In the genomic region with DNA sequence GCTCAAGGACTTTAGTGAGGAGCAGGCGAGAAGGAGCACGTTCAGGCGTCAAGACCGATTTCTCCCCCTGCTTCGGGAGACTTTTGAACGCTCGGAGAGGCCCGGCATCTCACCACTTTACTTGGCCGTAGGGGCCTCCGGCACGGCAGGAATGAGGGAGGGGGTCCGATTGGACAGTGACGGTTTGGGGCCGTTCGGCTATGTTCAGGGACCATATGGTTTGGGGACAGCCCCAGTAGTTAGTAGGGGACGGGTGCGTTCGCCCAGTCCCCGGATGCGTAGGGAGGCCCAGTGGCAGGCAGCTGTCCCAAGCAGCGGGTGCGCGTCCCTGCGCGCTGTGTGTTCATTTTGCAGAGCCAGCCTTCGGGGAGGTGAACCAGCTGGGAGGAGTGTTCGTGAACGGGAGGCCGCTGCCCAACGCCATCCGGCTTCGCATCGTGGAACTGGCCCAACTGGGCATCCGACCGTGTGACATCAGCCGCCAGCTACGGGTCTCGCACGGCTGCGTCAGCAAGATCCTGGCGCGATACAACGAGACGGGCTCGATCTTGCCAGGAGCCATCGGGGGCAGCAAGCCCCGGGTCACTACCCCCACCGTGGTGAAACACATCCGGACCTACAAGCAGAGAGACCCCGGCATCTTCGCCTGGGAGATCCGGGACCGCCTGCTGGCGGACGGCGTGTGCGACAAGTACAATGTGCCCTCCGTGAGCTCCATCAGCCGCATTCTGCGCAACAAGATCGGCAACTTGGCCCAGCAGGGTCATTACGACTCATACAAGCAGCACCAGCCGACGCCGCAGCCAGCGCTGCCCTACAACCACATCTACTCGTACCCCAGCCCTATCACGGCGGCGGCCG, we compare ENCODE assay signal across 8 cellular contexts. TPM values are rescaled to one million over a fixed set of nuclear protein-coding genes. Genes with fewer than 3 reads are reported as not detected.
DNase-seq lines count a peak whose midpoint lies in the region; ATAC-seq and TF ChIP-seq lines count a peak whose summit lies in the region.

No MANE protein-coding gene starts in this region.

- no peak overlapping the region for H3K27ac ChIP-seq in heart left ventricle
- H3K27ac ChIP-seq in left lung, result no peak overlapping the region
- H3K27ac ChIP-seq in vagina, result peak overlapping the region; percentile 7
- H3K27ac ChIP-seq in adrenal gland, result no peak overlapping the region

- peaks cover 96% of the 10 kb centered on the region for H3K27me3 Mint-ChIP-seq in activated naive CD8-positive, alpha-beta T cell treated with anti-CD3 and anti-CD28 coated beads for 36 hours

- TF ChIP-seq CTCF in heart left ventricle (IDR thresholded peaks at IDR 0.05), result no peak
- no peak for TF ChIP-seq CTCF in left lung (IDR thresholded peaks at IDR 0.05)
- no peak for TF ChIP-seq CTCF in vagina (IDR thresholded peaks at IDR 0.05)
- TF ChIP-seq CTCF in adrenal gland (IDR thresholded peaks at IDR 0.05), result no peak

- TF ChIP-seq POLR2A in heart left ventricle (IDR thresholded peaks at IDR 0.05), result no peak
- no peak for TF ChIP-seq POLR2A in vagina (IDR thresholded peaks at IDR 0.05)
- no peak for TF ChIP-seq POLR2A in adrenal gland (IDR thresholded peaks at IDR 0.05)

- H3K9me3 Mint-ChIP-seq in activated naive CD8-positive, alpha-beta T cell treated with anti-CD3 and anti-CD28 coated beads for 36 hours, result peaks cover 6% of the 10 kb centered on the region

- H3K9me3 ChIP-seq in heart left ventricle, result no peaks in the 10 kb centered on the region
- H3K9me3 ChIP-seq in left lung, result no peaks in the 10 kb centered on the region
- H3K9me3 ChIP-seq in vagina, result no peaks in the 10 kb centered on the region
- H3K9me3 ChIP-seq in adrenal gland (replicated peaks in 1 of 3), result no peaks in the 10 kb centered on the region

- H3K36me3 Mint-ChIP-seq in activated naive CD8-positive, alpha-beta T cell treated with anti-CD3 and anti-CD28 coated beads for 36 hours, result peaks cover 8% of the 10 kb centered on the region

- no peak for DNase-seq in heart left ventricle
- DNase-seq in cardiac septum (ENCODE audit: low spot score), result no peak
- no peak for DNase-seq in activated naive CD8-positive, alpha-beta T cell treated with anti-CD3 and anti-CD28 coated beads for 36 hours
- DNase-seq in left lung, result peak in 1 of 2 donors; percentile 77
- no peak for DNase-seq in vagina (ENCODE audit: extremely low spot score in 2 of 2)
- DNase-seq in GOT3 (lab: John Stamatoyannopoulos, UW), result no peak
- DNase-seq in adrenal gland, result no peak

- H3K36me3 ChIP-seq in heart left ventricle, result no peaks in the 10 kb centered on the region
- no peaks in the 10 kb centered on the region for H3K36me3 ChIP-seq in left lung
- no peaks in the 10 kb centered on the region for H3K36me3 ChIP-seq in vagina
- no peaks in the 10 kb centered on the region for H3K36me3 ChIP-seq in adrenal gland (replicated peaks in 1 of 2)

- intact Hi-C loops in heart left ventricle (cut with DNase I) (loop anchor here in 2 of 10 donors (10.0 kb wide), 1 partner anchor 932 kb away; the partner anchor contains the start of genes FOXA1 (in 2 of the 2) and TTC6 (in 2 of the 2)), cardiac septum (cut with DNase I) (no loop called here), left lung (cut with DNase I) (no loop called here), vagina (cut with DNase I) (no loop called here), adrenal gland (cut with DNase I) (no loop called here)

- H3K4me3 ChIP-seq in heart left ventricle, result peak overlapping the region in 8 of 12 donors; percentile 9 to 38 (median 27)
- peak overlapping the region in 1 of 2 donors; percentile 25 for H3K4me3 ChIP-seq in left lung
- H3K4me3 ChIP-seq in vagina, result peak overlapping the region; percentile 37 to 38
- H3K4me3 ChIP-seq in adrenal gland, result peak overlapping the region in 1 of 4 donors; percentile 48

- H3K27me3 ChIP-seq in heart left ventricle, result peaks cover 81 to 100% (median 99%) of the 10 kb centered on the region in 9 donors
- peaks cover 100% of the 10 kb centered on the region in 2 donors for H3K27me3 ChIP-seq in left lung
- H3K27me3 ChIP-seq in vagina, result peaks cover 40% of the 10 kb centered on the region
- H3K27me3 ChIP-seq in adrenal gland, result peaks cover 96% of the 10 kb centered on the region

- ATAC-seq in heart left ventricle (peak in 1 of 4 donors; percentile 16), left lung (peak; percentile 4), SK-N-SH treated with all-trans-retinoic acid at 6 μM for 48 hours (no peak)

- WGBS in heart left ventricle, 4 donors, result 1 to 4% (median 3%) methylated on average over 12 to 71 of the region's 71 CpGs
- WGBS in adrenal gland, 4 donors, result 3 to 10% (median 4%) methylated on average over 37 to 71 of the region's 71 CpGs

- H3K4me3 Mint-ChIP-seq in activated naive CD8-positive, alpha-beta T cell treated with anti-CD3 and anti-CD28 coated beads for 36 hours, result peak overlapping the region; percentile 37

- H3K4me1 ChIP-seq in heart left ventricle (peaks cover 0 to 61% (median 31%) of the 10 kb centered on the region in 12 donors), left lung (peaks cover 15 to 38% of the 10 kb centered on the region in 2 donors), vagina (peaks cover 44% of the 10 kb centered on the region), adrenal gland (replicated peaks in 1 of 2) (peaks cover 14 to 34% of the 10 kb centered on the region in 2 donors)

- peaks cover 41% of the 10 kb centered on the region for H3K4me1 Mint-ChIP-seq in activated naive CD8-positive, alpha-beta T cell treated with anti-CD3 and anti-CD28 coated beads for 36 hours

- no peak overlapping the region for H3K27ac Mint-ChIP-seq in activated naive CD8-positive, alpha-beta T cell treated with anti-CD3 and anti-CD28 coated beads for 36 hours

TF ChIP-seq in SK-N-SH treated with all-trans-retinoic acid at 6 μM for 48 hours, 23 proteins besides CTCF, POLR2A, EP300 and RAD21 (continues in another document):
- TF ChIP-seq RARB (CRISPR knock-in tag; IDR thresholded peaks at IDR 0.05), result no peak
- no peak for TF ChIP-seq ZNF565 (CRISPR knock-in tag; conservative IDR thresholded peaks at IDR 0.05; ENCODE audit: low read depth)
- no peak for TF ChIP-seq PATZ1 (CRISPR knock-in tag; IDR thresholded peaks at IDR 0.05; ENCODE audit: borderline replicate concordance)
- TF ChIP-seq SNAI2 (CRISPR knock-in tag; IDR thresholded peaks at IDR 0.05), result no peak
- TF ChIP-seq CREB5 (CRISPR knock-in tag; IDR thresholded peaks at IDR 0.05; ENCODE audit: low read depth), result no peak
- TF ChIP-seq GLIS3 (CRISPR knock-in tag; IDR thresholded peaks at IDR 0.05), result no peak
- no peak for TF ChIP-seq TOX (CRISPR knock-in tag; IDR thresholded peaks at IDR 0.05; ENCODE audit: borderline replicate concordance)
- no peak for TF ChIP-seq POU6F1 (CRISPR knock-in tag; IDR thresholded peaks at IDR 0.05; ENCODE audit: borderline replicate concordance, low read depth)
- no peak for TF ChIP-seq ZFP30 (CRISPR knock-in tag; IDR thresholded peaks at IDR 0.05)
- no peak for TF ChIP-seq ZFP3 (CRISPR knock-in tag; IDR thresholded peaks at IDR 0.05)

RNA-seq across cellular contexts. Expression of gene PAX9, which starts 1.1 kb away (rescaled TPM):
- not detected for total RNA-seq in heart left ventricle
- polyA plus RNA-seq in heart left ventricle, result not detected
- not detected for total RNA-seq in cardiac septum
- total RNA-seq in activated naive CD8-positive, alpha-beta T cell treated with anti-CD3 and anti-CD28 coated beads for 36 hours, result not detected
- 1 to 10 TPM in 1 of 2 donors, under 1 TPM in 1; 0.35 to 1.4 TPM for total RNA-seq in left lung
- total RNA-seq in vagina, result 1.5 TPM
- not detected for total RNA-seq in adrenal gland
- polyA plus RNA-seq in adrenal gland, result under 1 TPM in 2 of 3 donors, not detected in 1; under 0.01 to 0.04 TPM
